10 cellular contexts compared by ENCODE assay signal in the genomic region with DNA sequence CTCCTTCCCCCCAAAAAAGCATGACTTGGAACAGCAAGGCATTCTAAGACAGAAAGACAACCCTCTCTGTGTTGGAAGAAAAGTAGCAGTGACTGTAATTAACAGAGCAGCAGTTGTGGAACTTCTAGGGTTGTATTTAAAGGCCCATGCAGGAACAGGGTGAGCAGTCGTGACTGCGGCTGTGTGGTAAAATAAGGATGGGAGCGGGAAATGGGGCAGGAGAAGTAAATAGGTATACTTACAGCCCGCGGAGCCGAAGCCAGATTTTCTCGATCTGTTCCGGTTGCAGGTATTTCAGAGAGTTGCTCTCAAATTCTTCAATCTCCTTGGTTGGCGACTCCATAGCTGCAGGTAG. TPM values are rescaled to one million over a fixed set of nuclear protein-coding genes. Genes with fewer than 3 reads are reported as not detected.
DNase-seq lines count a peak whose midpoint lies in the region; ATAC-seq and TF ChIP-seq lines count a peak whose summit lies in the region.
"Had no signal": no experiment of that assay in that cellular context is flagged by ENCODE, and none has a peak within 500 bp of the region (broad histone marks: within the 10 kb centered on the region; RNA-seq: fewer than 3 reads in every experiment).

No MANE protein-coding gene starts in this region.

- H3K27ac ChIP-seq in esophagus squamous epithelium (peak overlapping the region; percentile 58 to 78 (median 68)), muscle layer of duodenum (ENCODE audit: low read length) (no peak overlapping the region)

- no peak for TF ChIP-seq CTCF in esophagus squamous epithelium (IDR thresholded peaks at IDR 0.05)
- no peak for TF ChIP-seq CTCF in type B pancreatic cell (conservative IDR thresholded peaks at IDR 0.05)
- TF ChIP-seq CTCF in CD14-positive monocyte (IDR thresholded peaks at IDR 0.05), result no peak

- H3K27me3 Mint-ChIP-seq in type B pancreatic cell (peaks cover 93% of the 10 kb centered on the region), CD14-positive monocyte (ENCODE audit: low read depth in 3 of 3) (peaks cover 34 to 48% (median 42%) of the 10 kb centered on the region in 3 donors)

- H3K4me1 ChIP-seq in NT2/D1 (ENCODE audit: insufficient read depth, insufficient read length) (no peaks in the 10 kb centered on the region), esophagus squamous epithelium (peaks cover 0 to 16% (median 4%) of the 10 kb centered on the region in 3 donors), muscle layer of duodenum (ENCODE audit: control insufficient read depth in 1 of 2, insufficient read depth in 2 of 2, low read length in 2 of 2) (peaks cover 0 to 13% of the 10 kb centered on the region in 2 donors)

- no peak overlapping the region for H3K9ac ChIP-seq in NT2/D1 (ENCODE audit: insufficient read length, low read depth)

- H3K27ac Mint-ChIP-seq in type B pancreatic cell (no peak overlapping the region), CD14-positive monocyte (no peak overlapping the region)
- H3K27ac Mint-ChIP-seq: activated T-cell treated with anti-CD3 and anti-CD28 coated beads, Interleukin-2, amount 50 U/mL, for 72 hours had no signal

- intact Hi-C loops in esophagus squamous epithelium (cut with DNase I), result no loop called here
- intact Hi-C loops in CD14-positive monocyte (cut with micrococcal nuclease), result no loop called here

- H3K36me3 ChIP-seq in NT2/D1 (ENCODE audit: insufficient read depth, insufficient read length, low read length), result no peaks in the 10 kb centered on the region
- H3K36me3 ChIP-seq in esophagus squamous epithelium, result no peaks in the 10 kb centered on the region
- no peaks in the 10 kb centered on the region for H3K36me3 ChIP-seq in muscle layer of duodenum (ENCODE audit: control insufficient read depth in 1 of 2, insufficient read depth in 2 of 2, low read length in 2 of 2)

- H3K9me3 Mint-ChIP-seq in type B pancreatic cell (no peaks in the 10 kb centered on the region), CD14-positive monocyte (peaks cover 0 to 14% (median 0%) of the 10 kb centered on the region in 7 donors)

- H3K4me1 Mint-ChIP-seq in type B pancreatic cell (ENCODE audit: unreplicated experiment) (peaks cover 5% of the 10 kb centered on the region), CD14-positive monocyte (no peaks in the 10 kb centered on the region)

- H3K27me3 ChIP-seq in NT2/D1 (ENCODE audit: insufficient read depth, insufficient read length), result peaks cover 74% of the 10 kb centered on the region
- H3K27me3 ChIP-seq in esophagus squamous epithelium, result peaks cover 0 to 44% (median 0%) of the 10 kb centered on the region in 4 donors
- peaks cover 5% of the 10 kb centered on the region for H3K27me3 ChIP-seq in muscle layer of duodenum (ENCODE audit: low read depth, low read length)

- no peaks in the 10 kb centered on the region for H3K9me3 ChIP-seq in NT2/D1 (ENCODE audit: insufficient read depth, low read length)
- H3K9me3 ChIP-seq in esophagus squamous epithelium, result no peaks in the 10 kb centered on the region
- no peaks in the 10 kb centered on the region for H3K9me3 ChIP-seq in muscle layer of duodenum (ENCODE audit: control insufficient read depth in 1 of 2, low read length in 2 of 2)

- H3K4me3 Mint-ChIP-seq in type B pancreatic cell (peak overlapping the region; percentile 89), CD14-positive monocyte (peak overlapping the region in 1 of 2 donors; percentile 81)
- H3K4me3 Mint-ChIP-seq: activated T-cell treated with anti-CD3 and anti-CD28 coated beads, Interleukin-2, amount 50 U/mL, for 72 hours had no signal

- WGBS in esophagus squamous epithelium, 2 donors, result 34 to 46% methylated on average over 7 to 9 of the region's 9 CpGs

- H3K4me3 ChIP-seq in NT2/D1 (ENCODE audit: insufficient read length, low read depth), result peak overlapping the region; percentile 71
- peak overlapping the region; percentile 29 to 67 (median 51) for H3K4me3 ChIP-seq in esophagus squamous epithelium
- H3K4me3 ChIP-seq in muscle layer of duodenum (ENCODE audit: low read depth in 1 of 2, low read length in 2 of 2), result peak overlapping the region; percentile 49 to 77

- TF ChIP-seq POLR2A in esophagus squamous epithelium (IDR thresholded peaks at IDR 0.05), result no peak

- ATAC-seq in GM19455 (IDR thresholded peaks at IDR 0.05; ENCODE audit: unreplicated experiment) (no peak), HG02678 (IDR thresholded peaks at IDR 0.05; ENCODE audit: unreplicated experiment) (no peak)
- ATAC-seq: activated T-cell treated with anti-CD3 and anti-CD28 coated beads, Interleukin-2, amount 50 U/mL, for 72 hours had no signal

- H3K36me3 Mint-ChIP-seq in type B pancreatic cell (no peaks in the 10 kb centered on the region), CD14-positive monocyte (no peaks in the 10 kb centered on the region)

- DNase-seq in NT2/D1 (ENCODE audit: low read depth, low spot score), result peak; percentile 20
- no peak for DNase-seq in esophagus squamous epithelium (lab: John Stamatoyannopoulos, UW)
- DNase-seq in type B pancreatic cell (ENCODE audit: extremely low spot score, unreplicated experiment), result no peak
- no peak for DNase-seq in CD14-positive monocyte (ENCODE audit: low spot score)
- no peak for DNase-seq in middle frontal gyrus (ENCODE audit: extremely low spot score, low spot score)
- DNase-seq: activated T-cell treated with anti-CD3 and anti-CD28 coated beads, Interleukin-2, amount 50 U/mL, for 72 hours; NCI-H748 treated with DMSO at 0.1 percent for 48 hours had no signal

RNA-seq across cellular contexts. Expression of a gene that starts 0.2 kb away (rescaled TPM):
- 10 to 100 TPM in 1 of 4 donors, 1 to 10 TPM in 1, under 1 TPM in 2; 0.19 to 14.5 (median 2.9) TPM for total RNA-seq in esophagus squamous epithelium
- 4.7 and 8.5 TPM in 2 replicates for total RNA-seq in type B pancreatic cell (ENCODE audit: low replicate concordance)
- not detected for polyA plus RNA-seq in CD14-positive monocyte
- total RNA-seq: activated T-cell treated with anti-CD3 and anti-CD28 coated beads, Interleukin-2, amount 50 U/mL, for 72 hours had no signal
